15 cellular contexts compared by ENCODE assay signal in genomic region chr13:28750187-28751045, GRCh38. TPM values are rescaled to one million over a fixed set of nuclear protein-coding genes. Genes with fewer than 3 reads are reported as not detected.
DNase-seq lines count a peak whose midpoint lies in the region; ATAC-seq, FAIRE-seq and TF ChIP-seq lines count a peak whose summit lies in the region.
"Had no signal": no experiment of that assay in that cellular context is flagged by ENCODE, and none has a peak within 500 bp of the region (broad histone marks: within the 10 kb centered on the region; RNA-seq: fewer than 3 reads in every experiment).

No MANE protein-coding gene starts in this region.

- no peak overlapping the region for H3K27ac Mint-ChIP-seq in Caco-2 (ENCODE audit: unreplicated experiment)
- peak overlapping the region in 1 of 9 donors; percentile 41 for H3K27ac Mint-ChIP-seq in naive thymus-derived CD4-positive, alpha-beta T cell
- H3K27ac Mint-ChIP-seq: activated CD4-positive, alpha-beta T cell treated with anti-CD3 and anti-CD28 coated beads, Interleukin-2, amount 10 ng/mL, durations not matched to agents 24 days and 14 days; activated T-cell treated with anti-CD3 and anti-CD28 coated beads, Interleukin-2, amount 50 U/mL, for 72 hours; T-helper 1 cell treated with Interleukin-12 subunit alpha and Interleukin-12 subunit beta and Interleukin-4 antibody, amounts not matched to agents 30 μg/mL and 1 μg/mL, for 36 hours had no signal

- intact Hi-C loops in left ventricle myocardium superior (cut with micrococcal nuclease) (no loop called here), Caco-2 (cut with micrococcal nuclease; ENCODE audit: unreplicated experiment) (no loop called here)
- intact Hi-C loops in naive thymus-derived CD4-positive, alpha-beta T cell (cut with micrococcal nuclease), result no loop called here

- H3K27me3 Mint-ChIP-seq in Caco-2 (ENCODE audit: insufficient read depth, unreplicated experiment), result no peaks in the 10 kb centered on the region
- peaks cover 0 to 6% (median 0%) of the 10 kb centered on the region in 5 donors for H3K27me3 Mint-ChIP-seq in naive thymus-derived CD4-positive, alpha-beta T cell

- POLR2A ChIA-PET in A549 (lab: Yijun Ruan, JAX), result no interaction called here
- POLR2A ChIA-PET in Caco-2 (lab: Charles Lee), result no interaction called here
- POLR2A ChIA-PET in naive thymus-derived CD4-positive, alpha-beta T cell (lab: Charles Lee), result no interaction called here

- H3K27me3 ChIP-seq in Loucy (ENCODE audit: insufficient read depth, low read length, poor library complexity, severe bottlenecking), result no peaks in the 10 kb centered on the region
- no peaks in the 10 kb centered on the region for H3K27me3 ChIP-seq in Caco-2 (replicated peaks; ENCODE audit: control insufficient read depth, insufficient read depth, low read length)
- H3K27me3 ChIP-seq in naive thymus-derived CD4-positive, alpha-beta T cell (ENCODE audit: control insufficient read depth in 2 of 2, insufficient read depth in 2 of 2, low read length in 2 of 2), result no peaks in the 10 kb centered on the region

- H3K9me3 Mint-ChIP-seq in Caco-2 (ENCODE audit: unreplicated experiment), result peaks cover 50% of the 10 kb centered on the region
- H3K9me3 Mint-ChIP-seq in naive thymus-derived CD4-positive, alpha-beta T cell, result peaks cover 0 to 13% (median 0%) of the 10 kb centered on the region in 11 donors

- no peaks in the 10 kb centered on the region for H3K79me2 ChIP-seq in Loucy (ENCODE audit: insufficient read depth, low read length)

- H3K4me3 ChIP-seq in A549, result no peak overlapping the region
- no peak overlapping the region for H3K4me3 ChIP-seq in Loucy (ENCODE audit: low read length, poor library complexity, severe bottlenecking)
- no peak overlapping the region for H3K4me3 ChIP-seq in Caco-2 (ENCODE audit: low read depth, low read length)
- H3K4me3 ChIP-seq in naive thymus-derived CD4-positive, alpha-beta T cell (ENCODE audit: low read length), result no peak overlapping the region
- H3K4me3 ChIP-seq: mucosa of descending colon had no signal

- no peak for TF ChIP-seq RAD21 in A549 (conservative IDR thresholded peaks at IDR 0.05 in 1 of 2, IDR thresholded peaks at IDR 0.05 in 1 of 2)

- H3K36me3 Mint-ChIP-seq in Caco-2 (ENCODE audit: insufficient read depth, unreplicated experiment), result peaks cover 12% of the 10 kb centered on the region
- H3K36me3 Mint-ChIP-seq in naive thymus-derived CD4-positive, alpha-beta T cell, result peaks cover 0 to 8% (median 3%) of the 10 kb centered on the region in 5 donors

- no TSS peak for BruUV-seq in Caco-2 (replicated peaks; lab: Mats Ljungman, UMichigan)

- 49% methylated on average over 5 of the region's 5 CpGs for WGBS in A549 (ENCODE audit: missing lambda C conversion rate)

- H3K9me3 ChIP-seq in A549, result peaks cover 16% of the 10 kb centered on the region
- no peaks in the 10 kb centered on the region for H3K9me3 ChIP-seq in Loucy (ENCODE audit: insufficient read depth, low read depth, low read length)
- peaks cover 22% of the 10 kb centered on the region for H3K9me3 ChIP-seq in Caco-2
- no peaks in the 10 kb centered on the region for H3K9me3 ChIP-seq in naive thymus-derived CD4-positive, alpha-beta T cell (ENCODE audit: control insufficient read depth in 2 of 3, low read length in 3 of 3)
- H3K9me3 ChIP-seq: mucosa of descending colon had no signal

- H3K4me2 ChIP-seq in A549 (no peak overlapping the region), Loucy (ENCODE audit: low read depth, low read length, poor library complexity, severe bottlenecking) (peak overlapping the region; percentile 19)

- TF ChIP-seq CTCF in A549 (IDR thresholded peaks at IDR 0.05), result no peak
- TF ChIP-seq CTCF in Loucy (conservative IDR thresholded peaks at IDR 0.05; ENCODE audit: low read length), result no peak
- no peak for TF ChIP-seq CTCF in Caco-2 (IDR thresholded peaks at IDR 0.05; ENCODE audit: insufficient read depth in 1 of 2, low read depth in 1 of 2, low read length in 1 of 2, severe bottlenecking in 1 of 2, unreplicated experiment in 1 of 2)

- no peak overlapping the region for H3K9ac ChIP-seq in Loucy (ENCODE audit: low read depth, low read length, poor library complexity, severe bottlenecking)

- H3K27ac ChIP-seq in A549, result peak overlapping the region; percentile 33 to 65; a peak in 4 of 6 replicates
- H3K27ac ChIP-seq in naive thymus-derived CD4-positive, alpha-beta T cell (ENCODE audit: low read depth, low read length), result no peak overlapping the region

- no peak for TF ChIP-seq POLR2A in A549 (IDR thresholded peaks at IDR 0.05; ENCODE audit: low read length)

- H2AFZ ChIP-seq in Loucy (ENCODE audit: low read length), result no peak overlapping the region; the same call in 1 of the 2 replicates

- CTCF ChIA-PET in A549 (lab: Yijun Ruan, JAX), result no interaction called here
- CTCF ChIA-PET in Caco-2 (lab: Charles Lee), result no interaction called here
- CTCF ChIA-PET in naive thymus-derived CD4-positive, alpha-beta T cell (lab: Charles Lee), result interaction anchor here (0.5 kb wide), 1 partner anchor 18 kb away, joined by 3 read pairs; no protein-coding TSS in a partner anchor

- H3F3A ChIP-seq in Loucy (ENCODE audit: low read depth), result 0 out of 2 replicates have a peak, but pooled peaks cover 9% of the 10 kb centered on the region

- no peaks in the 10 kb centered on the region for H3K36me3 ChIP-seq in Loucy (ENCODE audit: insufficient read depth, low read length)
- no peaks in the 10 kb centered on the region for H3K36me3 ChIP-seq in Caco-2 (ENCODE audit: control insufficient read depth, insufficient read depth, low read length)
- H3K36me3 ChIP-seq in naive thymus-derived CD4-positive, alpha-beta T cell (ENCODE audit: control insufficient read depth in 2 of 3, insufficient read depth in 3 of 3, low read length in 3 of 3), result no peaks in the 10 kb centered on the region

- no peaks in the 10 kb centered on the region for H3K9me2 ChIP-seq in Loucy (replicated peaks; ENCODE audit: low read depth, low read length)

- DNase-seq in A549 (ENCODE audit: low read depth in 1 of 2, low spot score in 1 of 2) (peak in 1 of 2 experiments; percentile 32), amniotic epithelial cell (ENCODE audit: low read depth) (peak; percentile 55), left ventricle myocardium superior (no peak), Caco-2 (no peak), NCI-H524 treated with DMSO at 0.1 percent for 48 hours (lab: John Stamatoyannopoulos, UW) (no peak)
- DNase-seq in naive thymus-derived CD4-positive, alpha-beta T cell, result no peak
- DNase-seq: activated CD4-positive, alpha-beta T cell treated with anti-CD3 and anti-CD28 coated beads, Interleukin-2, amount 10 ng/mL, durations not matched to agents 24 days and 14 days; activated T-cell treated with anti-CD3 and anti-CD28 coated beads, Interleukin-2, amount 50 U/mL, for 72 hours; DMS79 treated with DMSO at 0.1 percent for 48 hours; mucosa of descending colon; NCI-H2227 treated with DMSO at 0.1 percent for 48 hours; posterior cingulate gyrus had no signal

- H3K4me1 ChIP-seq in A549 (peaks cover 21% of the 10 kb centered on the region), Loucy (ENCODE audit: insufficient read depth, low read length, poor library complexity, severe bottlenecking) (peaks cover 49% of the 10 kb centered on the region), Caco-2 (peaks cover 20% of the 10 kb centered on the region)
- peaks cover 0 to 9% of the 10 kb centered on the region in 2 donors for H3K4me1 ChIP-seq in naive thymus-derived CD4-positive, alpha-beta T cell (ENCODE audit: control insufficient read depth in 2 of 2, insufficient read depth in 2 of 2, low read length in 2 of 2)

- peaks cover 23% of the 10 kb centered on the region for H3K4me1 Mint-ChIP-seq in Caco-2 (ENCODE audit: low read depth, unreplicated experiment)
- peaks cover 16 to 32% (median 22%) of the 10 kb centered on the region in 7 donors for H3K4me1 Mint-ChIP-seq in naive thymus-derived CD4-positive, alpha-beta T cell

- no peaks in the 10 kb centered on the region for H4K20me1 ChIP-seq in Loucy (ENCODE audit: insufficient read depth, low read length, poor library complexity, severe bottlenecking)

- FAIRE-seq in A549 (lab: Jason Lieb, UNC), result no peak

- TF ChIP-seq EP300 in A549 (IDR thresholded peaks at IDR 0.05), result no peak

- ATAC-seq in A549, result no peak; a peak in 1 of 6 replicates
- ATAC-seq in left ventricle myocardium superior, result peak; percentile 51
- no peak for ATAC-seq in GM21528 (IDR thresholded peaks at IDR 0.05; ENCODE audit: low FRiP score, unreplicated experiment)
- ATAC-seq in naive thymus-derived CD4-positive, alpha-beta T cell, result no peak
- ATAC-seq: mucosa of descending colon had no signal

- no peak overlapping the region for H3K4me3 Mint-ChIP-seq in Caco-2 (ENCODE audit: unreplicated experiment)
- H3K4me3 Mint-ChIP-seq in naive thymus-derived CD4-positive, alpha-beta T cell, result no peak overlapping the region
- H3K4me3 Mint-ChIP-seq: activated CD4-positive, alpha-beta T cell treated with anti-CD3 and anti-CD28 coated beads, Interleukin-2, amount 10 ng/mL, durations not matched to agents 24 days and 14 days; activated T-cell treated with anti-CD3 and anti-CD28 coated beads, Interleukin-2, amount 50 U/mL, for 72 hours; T-helper 1 cell treated with Interleukin-12 subunit alpha and Interleukin-12 subunit beta and Interleukin-4 antibody, amounts not matched to agents 30 μg/mL and 1 μg/mL, for 36 hours had no signal

TF ChIP-seq in A549, 52 proteins besides CTCF, POLR2A, EP300 and RAD21 (continues in another document):
- TF ChIP-seq HOXB13 (CRISPR knock-in tag; IDR thresholded peaks at IDR 0.05; ENCODE audit: low read depth), result no peak
- TF ChIP-seq SMC3 (IDR thresholded peaks at IDR 0.05), result no peak
- TF ChIP-seq MAZ (IDR thresholded peaks at IDR 0.05; ENCODE audit: borderline replicate concordance, low read depth, low read length), result no peak
- TF ChIP-seq FOSB (CRISPR knock-in tag; IDR thresholded peaks at IDR 0.05), result no peak
- TF ChIP-seq MAX (IDR thresholded peaks at IDR 0.05), result no peak
- TF ChIP-seq MYC (IDR thresholded peaks at IDR 0.05; ENCODE audit: borderline replicate concordance, low read length), result no peak

RNA-seq across cellular contexts. Expression of gene SLC46A3, which starts 31.6 kb away (rescaled TPM):
- polyA plus RNA-seq in A549 (2011; rRNA removed) (6.0 and 6.8 TPM in 2 replicates), A549 (2017; fragmentation: RNase III; extraction: RNeasy Plus Mini Kit Qiagen cat#74134 plus additional on column Dnase treatment) (2.0 to 2.5 TPM (median 2.1 TPM) in 3 replicates)
- 1.3 and 1.9 TPM in 2 replicates for polyA plus RNA-seq in A549 (2012; cell fraction: cytosol; rRNA removed)
- 2.0 and 2.5 TPM in 2 replicates for polyA plus RNA-seq in A549 (2012; cell fraction: nucleus; rRNA removed)
- polyA minus RNA-seq in A549 (2011; rRNA and poly(A)+ RNA removed), result 2.4 and 2.5 TPM in 2 replicates
- total RNA-seq in left ventricle myocardium superior (18.1 TPM), Caco-2 (2022) (2.0 and 2.3 TPM in 2 replicates)
- total RNA-seq in naive thymus-derived CD4-positive, alpha-beta T cell, result 10 to 100 TPM; 11.1 to 23.6 (median 12.0) TPM
- polyA plus RNA-seq in naive thymus-derived CD4-positive, alpha-beta T cell, result 10 to 100 TPM; 34.2 to 39.8 TPM
